1 cellular context compared by ENCODE assay signal in the genomic region with DNA sequence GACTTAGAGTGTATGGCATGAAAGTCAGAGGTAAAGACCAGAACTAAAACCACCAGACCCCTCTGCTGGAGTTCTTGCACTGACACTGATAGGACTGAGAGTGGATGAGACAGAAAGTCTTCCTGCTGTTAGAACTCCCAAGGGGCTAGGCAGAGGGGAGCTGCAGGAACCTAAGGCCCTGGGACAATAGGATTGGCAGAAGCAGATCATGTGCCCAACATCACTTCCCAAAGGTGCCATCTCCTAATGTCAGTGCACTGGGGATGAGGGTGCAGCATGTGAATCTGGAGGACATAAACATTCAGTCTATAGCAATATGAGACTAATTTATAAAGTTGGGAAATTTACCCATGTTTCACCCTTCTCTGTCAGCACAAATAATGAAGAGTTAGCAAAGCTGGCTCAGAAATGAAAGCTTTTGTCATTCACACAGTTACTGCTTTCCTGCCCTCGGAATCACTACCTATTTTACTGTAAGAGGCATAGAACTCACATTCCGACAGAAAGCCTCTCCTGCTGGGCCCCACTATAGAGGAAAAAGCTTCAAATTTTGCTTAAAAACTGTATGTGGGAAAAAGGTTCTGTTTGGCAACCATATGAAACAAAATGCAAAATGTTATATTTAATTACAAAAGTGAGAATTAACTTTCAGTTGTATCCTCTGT.
TF ChIP-seq lines count a peak whose summit lies in the region.

No MANE protein-coding gene starts in this region.

TF ChIP-seq in H1, 55 proteins besides CTCF, POLR2A, EP300 and RAD21:
- TF ChIP-seq CHD2 (IDR thresholded peaks at IDR 0.05; ENCODE audit: low read length), result no peak
- no peak for TF ChIP-seq TCF12 (IDR thresholded peaks at IDR 0.05; ENCODE audit: low read depth, low read length)
- TF ChIP-seq SIRT6 (IDR thresholded peaks at IDR 0.05; ENCODE audit: low read length), result no peak
- no peak for TF ChIP-seq ZNF274 (IDR thresholded peaks at IDR 0.05; ENCODE audit: borderline replicate concordance, extremely low read depth, low read length)
- TF ChIP-seq USF2 (IDR thresholded peaks at IDR 0.05; ENCODE audit: low read length), result peak; percentile 72
- no peak for TF ChIP-seq TEAD4 (IDR thresholded peaks at IDR 0.05; ENCODE audit: low read depth, low read length)
- TF ChIP-seq NANOG (IDR thresholded peaks at IDR 0.05; ENCODE audit: insufficient read depth, low read depth, low read length, poor library complexity, severe bottlenecking), result no peak
- no peak for TF ChIP-seq SAP30 (IDR thresholded peaks at IDR 0.05; ENCODE audit: insufficient read depth, insufficient replicate concordance, low read length)
- no peak for TF ChIP-seq SUZ12 (IDR thresholded peaks at IDR 0.05; ENCODE audit: low read length)
- TF ChIP-seq HDAC2 (IDR thresholded peaks at IDR 0.05; ENCODE audit: borderline replicate concordance in 1 of 2, low read depth in 2 of 2, low read length in 2 of 2), result no peak
- TF ChIP-seq MAX (IDR thresholded peaks at IDR 0.05), result no peak
- TF ChIP-seq SP2 (IDR thresholded peaks at IDR 0.05; ENCODE audit: low read length), result no peak
- no peak for TF ChIP-seq RBBP5 (IDR thresholded peaks at IDR 0.05; ENCODE audit: borderline replicate concordance, low read depth, low read length)
- no peak for TF ChIP-seq SP4 (IDR thresholded peaks at IDR 0.05; ENCODE audit: low read length)
- 0 out of 4 replicates have a peak, but pooled peaks of 1 of the 2 experiments have one; percentile 21 for TF ChIP-seq SIN3A (conservative IDR thresholded peaks at IDR 0.05 in 1 of 2, IDR thresholded peaks at IDR 0.05 in 1 of 2; ENCODE audit: low read depth in 1 of 2, low read length in 2 of 2)
TF ChIP-seq in H1: peak in this region for 2.
